7 cellular contexts compared by ENCODE assay signal in the genomic region with DNA sequence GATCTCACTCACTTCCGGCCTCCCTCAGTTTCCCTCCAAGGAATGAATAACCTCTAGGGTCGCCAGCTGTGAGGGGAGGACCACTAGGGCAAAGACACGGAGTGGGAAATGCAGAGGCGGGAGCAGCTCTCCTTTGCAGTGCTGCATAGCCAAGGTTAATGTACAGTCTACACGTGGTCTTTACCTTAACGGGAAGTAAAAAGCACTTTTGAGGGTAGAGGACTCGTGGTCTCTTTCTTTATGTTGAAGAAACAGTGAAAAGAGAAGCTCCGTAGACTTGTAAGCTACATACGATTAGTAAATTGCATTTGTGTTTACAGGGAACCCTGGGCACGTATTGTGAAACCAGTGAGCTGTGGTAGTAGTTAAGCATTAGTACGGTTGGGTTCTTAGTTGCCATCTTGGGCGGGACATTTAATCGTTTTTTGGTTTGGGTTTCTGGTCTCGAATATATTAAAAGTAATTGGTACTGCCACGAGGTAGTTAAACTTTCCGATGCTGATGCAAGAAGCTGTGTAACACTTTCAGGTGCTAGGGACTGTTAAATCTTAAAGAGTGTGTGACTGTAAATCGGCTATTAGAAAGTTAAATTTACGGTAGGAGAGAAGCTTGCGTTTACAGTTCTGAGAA. TPM values are rescaled to one million over a fixed set of nuclear protein-coding genes. Genes with fewer than 3 reads are reported as not detected.
DNase-seq lines count a peak whose midpoint lies in the region; ATAC-seq and TF ChIP-seq lines count a peak whose summit lies in the region.

No MANE protein-coding gene starts in this region.

- H3K27ac Mint-ChIP-seq in T-helper 17 cell (peak overlapping the region; percentile 98), neural progenitor cell (peak overlapping the region; percentile 93)

- no peaks in the 10 kb centered on the region for H3K9me3 Mint-ChIP-seq in neural progenitor cell

- peak overlapping the region; percentile 83 for H2AFZ ChIP-seq in neural progenitor cell (replicated peaks)

- H3K27me3 ChIP-seq in HUES6 (ENCODE audit: control insufficient read depth, insufficient read depth, low read length) (no peaks in the 10 kb centered on the region), neural progenitor cell (no peaks in the 10 kb centered on the region)

- H4K20me1 ChIP-seq in neural progenitor cell (ENCODE audit: low read depth) = peaks cover 29% of the 10 kb centered on the region

- H3K4me3 ChIP-seq in HUES6 (ENCODE audit: low read depth, low read length) = peak overlapping the region; percentile 77
- H3K4me3 ChIP-seq in neural progenitor cell = peak overlapping the region; percentile 89

- peak overlapping the region; percentile 97 for H3K4me3 Mint-ChIP-seq in T-helper 17 cell
- H3K4me3 Mint-ChIP-seq in neural progenitor cell = peak overlapping the region; percentile 98

- H3K4me1 ChIP-seq in HUES6 (ENCODE audit: control insufficient read depth, insufficient read depth, low read length) = peaks cover 9% of the 10 kb centered on the region
- peaks cover 20% of the 10 kb centered on the region for H3K4me1 ChIP-seq in neural progenitor cell

- POLR2A ChIA-PET in GM10248 (lab: Yijun Ruan, JAX) = interaction anchor here (0.8 to 1.2 kb wide), 2 partner anchors 11 to 424 kb away, joined by 3 to 5 read pairs; a partner anchor contains a TSS

- H3K36me3 ChIP-seq in HUES6 (ENCODE audit: control insufficient read depth, insufficient read depth, low read length) (no peaks in the 10 kb centered on the region), neural progenitor cell (no peaks in the 10 kb centered on the region)

- peaks cover 74% of the 10 kb centered on the region for H3K79me2 ChIP-seq in neural progenitor cell (ENCODE audit: low read depth)

- H3K27me3 Mint-ChIP-seq in T-helper 17 cell = peaks cover 12% of the 10 kb centered on the region
- no peaks in the 10 kb centered on the region for H3K27me3 Mint-ChIP-seq in neural progenitor cell (ENCODE audit: insufficient read depth, low read depth)

- H3K9ac ChIP-seq in HUES6 (ENCODE audit: low read length) (peak overlapping the region; percentile 95), neural progenitor cell (peak overlapping the region; percentile 98)

- H3K36me3 Mint-ChIP-seq in T-helper 17 cell (ENCODE audit: low read depth) = peaks cover 3% of the 10 kb centered on the region
- H3K36me3 Mint-ChIP-seq in neural progenitor cell = peaks cover 5% of the 10 kb centered on the region

- CTCF ChIA-PET in GM10248 (lab: Yijun Ruan, JAX) = interaction anchor here (0.8 to 5.3 kb wide), 9 partner anchors 8 to 672 kb away, joined by 3 to 27 read pairs (median 4); no protein-coding TSS in a partner anchor

- H3K27ac ChIP-seq in HUES6 (ENCODE audit: low read depth, low read length) (peak overlapping the region; percentile 83), epithelial cell of prostate (peak overlapping the region; percentile 99), neural progenitor cell (peak overlapping the region; percentile 92)

- ATAC-seq in GM21515 (IDR thresholded peaks at IDR 0.05; ENCODE audit: unreplicated experiment) = peak; percentile 28
- ATAC-seq in T-helper 17 cell = peak; percentile 32

- H3K4me1 Mint-ChIP-seq in T-helper 17 cell (peaks cover 36% of the 10 kb centered on the region), neural progenitor cell (peaks cover 24% of the 10 kb centered on the region)

- H3K4me2 ChIP-seq in neural progenitor cell = peak overlapping the region; percentile 91

- TF ChIP-seq CTCF in GM10248 (IDR thresholded peaks at IDR 0.05; ENCODE audit: control extremely low read depth, extremely low read depth, low read depth, missing control alignments) = no peak
- no peak for TF ChIP-seq CTCF in neural progenitor cell (IDR thresholded peaks at IDR 0.05)

- H3F3A ChIP-seq in neural progenitor cell (ENCODE audit: low read depth) = peaks cover 29% of the 10 kb centered on the region

- H3K9me3 ChIP-seq in HUES6 (ENCODE audit: control insufficient read depth, insufficient read depth, low read depth, low read length) (no peaks in the 10 kb centered on the region), T-helper 17 cell (ENCODE audit: control insufficient read depth, low read length, poor library complexity, severe bottlenecking) (no peaks in the 10 kb centered on the region), neural progenitor cell (ENCODE audit: low read depth) (no peaks in the 10 kb centered on the region)

- DNase-seq in GM10248 (ENCODE audit: extremely low spot score) (peak; percentile 32), T-helper 17 cell (no peak), epithelial cell of prostate (ENCODE audit: low read depth, low spot score) (no peak), neural progenitor cell (ENCODE audit: low spot score) (no peak), mesenteric fat pad (ENCODE audit: low spot score) (no peak)

RNA-seq across cellular contexts. Expression of a gene that starts 0.8 kb away (rescaled TPM):
- total RNA-seq in T-helper 17 cell (100 to 1,000 TPM; 145 to 171 TPM), neural progenitor cell (ENCODE audit: low replicate concordance) (148 and 232 TPM in 2 replicates), mesenteric fat pad (68.2 TPM)

RNA-seq across cellular contexts. Expression of a gene that starts 38.7 kb away (rescaled TPM):
- total RNA-seq in T-helper 17 cell = not detected
- 1.7 and 2.2 TPM in 2 replicates for total RNA-seq in neural progenitor cell (ENCODE audit: low replicate concordance)
- not detected for total RNA-seq in mesenteric fat pad
